ENCODE assay signal across 18 cellular contexts in the genomic region with DNA sequence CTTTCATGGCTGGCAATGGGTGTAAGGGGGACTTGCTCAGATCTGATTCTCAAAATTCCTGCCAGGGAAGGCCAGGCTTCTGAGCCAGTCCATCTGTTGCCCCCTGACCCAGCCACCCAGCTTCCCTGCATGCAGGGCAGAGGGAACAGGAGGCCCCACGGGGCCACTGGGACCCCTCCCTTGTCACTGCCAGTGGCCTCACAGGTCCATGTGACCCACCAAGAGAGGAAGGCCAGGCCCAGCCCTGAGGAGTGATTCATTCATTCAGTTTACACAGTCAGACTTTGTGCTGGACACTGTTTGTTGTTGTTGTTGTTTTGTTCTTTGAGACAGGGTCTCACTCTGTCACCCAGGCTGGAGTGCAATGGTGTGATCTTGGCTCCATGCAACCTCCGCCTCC. TPM values are rescaled to one million over a fixed set of nuclear protein-coding genes. Genes with fewer than 3 reads are reported as not detected.
DNase-seq lines count a peak whose midpoint lies in the region; ATAC-seq, FAIRE-seq and TF ChIP-seq lines count a peak whose summit lies in the region.
"Had no signal": no experiment of that assay in that cellular context is flagged by ENCODE, and none has a peak within 500 bp of the region (broad histone marks: within the 10 kb centered on the region; RNA-seq: fewer than 3 reads in every experiment).

No MANE protein-coding gene starts in this region.

- FAIRE-seq in kidney (lab: Jason Lieb, UNC) = no peak
- FAIRE-seq: D721Med, G401.6, GM12891 had no signal

- no peak overlapping the region for H4K12ac ChIP-seq in trophoblast cell (ENCODE audit: low read depth, low read length)

- H3K4me2 ChIP-seq in trophoblast cell (ENCODE audit: low read length) = no peak overlapping the region
- H3K4me2 ChIP-seq: GM23338 had no signal

- H3K9ac ChIP-seq in kidney (ENCODE audit: low read length in 2 of 2) (no peak overlapping the region), trophoblast cell (ENCODE audit: low read length) (no peak overlapping the region)

- TF ChIP-seq POLR2A in heart left ventricle (IDR thresholded peaks at IDR 0.05) = no peak

- TF ChIP-seq CTCF in heart left ventricle (IDR thresholded peaks at IDR 0.05) (no peak), kidney (IDR thresholded peaks at IDR 0.05; ENCODE audit: borderline replicate concordance, extremely low read depth, insufficient read depth) (no peak)

- H3K27me3 ChIP-seq in heart left ventricle (no peaks in the 10 kb centered on the region), trophoblast cell (ENCODE audit: insufficient read depth, low read length) (no peaks in the 10 kb centered on the region)

- H2BK120ac ChIP-seq in trophoblast cell (ENCODE audit: insufficient read depth, low read length, poor library complexity) = no peak overlapping the region

- no peak overlapping the region for H3K27ac ChIP-seq in heart left ventricle
- H3K27ac ChIP-seq in kidney (ENCODE audit: low read depth in 2 of 2, low read length in 2 of 2) = no peak overlapping the region
- no peak overlapping the region for H3K27ac ChIP-seq in trophoblast cell (ENCODE audit: low read depth, low read length)
- H3K27ac ChIP-seq: 22Rv1 had no signal

- H3K4ac ChIP-seq in trophoblast cell (ENCODE audit: low read depth, low read length) = no peak overlapping the region

- DNase-seq in heart left ventricle (peak in 3 of 5 donors; percentile 17 to 46 (median 21)), Right ventricle myocardium inferior (ENCODE audit: missing footprints) (no peak), kidney (peak; percentile 29), trophoblast cell (no peak)
- no peak for DNase-seq in activated effector memory CD4-positive, alpha-beta T cell treated with anti-CD3 and anti-CD28 coated beads, Interleukin-2, amount 50 U/mL, for 16 hours
- DNase-seq: CD8-positive, alpha-beta T cell; COR-L47; DMS153; DMS79 treated with DMSO at 0.1 percent for 48 hours; EL; H9 had no signal

- H3K4me3 ChIP-seq in heart left ventricle = no peak overlapping the region
- H3K4me3 ChIP-seq in kidney (ENCODE audit: low read length in 2 of 2) = no peak overlapping the region
- no peak overlapping the region for H3K4me3 ChIP-seq in trophoblast cell (ENCODE audit: low read depth, low read length)
- H3K4me3 ChIP-seq: GM23338 had no signal

- peaks cover under 1% of the 10 kb centered on the region for H3K79me2 ChIP-seq in trophoblast cell (ENCODE audit: control insufficient read depth, insufficient read depth, low read length, poor library complexity)

- ATAC-seq in heart left ventricle = no peak
- no peak for ATAC-seq in Right ventricle myocardium inferior
- no peak for ATAC-seq in HG03039 (IDR thresholded peaks at IDR 0.05; ENCODE audit: unreplicated experiment)
- ATAC-seq in HG03135 (IDR thresholded peaks at IDR 0.05; ENCODE audit: unreplicated experiment) = no peak
- ATAC-seq: CD8-positive, alpha-beta T cell; GM23338 had no signal

- intact Hi-C loops in heart left ventricle (cut with DNase I) (no loop called here), Right ventricle myocardium inferior (cut with DNase I) (no loop called here), kidney (cut with DNase I) (no loop called here)

- H2AFZ ChIP-seq in trophoblast cell (ENCODE audit: insufficient read depth, low read length, poor library complexity) = no peak overlapping the region
- H2AFZ ChIP-seq: GM23338 had no signal

- no peak overlapping the region for H2BK5ac ChIP-seq in trophoblast cell (ENCODE audit: low read depth, low read length, poor library complexity)

- no peak overlapping the region for H3K23ac ChIP-seq in trophoblast cell (ENCODE audit: low read length)

- H3K4me1 ChIP-seq in heart left ventricle (peaks cover 0 to 32% (median 10%) of the 10 kb centered on the region in 12 donors), kidney (ENCODE audit: control insufficient read depth in 1 of 2, insufficient read depth in 1 of 2, low read depth in 1 of 2, low read length in 2 of 2) (peaks cover 0 to 8% of the 10 kb centered on the region in 2 donors), trophoblast cell (ENCODE audit: control insufficient read depth in 1 of 2, insufficient read depth in 2 of 2, low read length in 2 of 2) (peaks cover 9 to 12% of the 10 kb centered on the region in 2 experiments)

- H2BK12ac ChIP-seq in trophoblast cell (ENCODE audit: low read length) = peak overlapping the region; percentile 6

- H2AK5ac ChIP-seq in trophoblast cell (ENCODE audit: low read length) = peak overlapping the region; percentile 10

- H3K9me3 ChIP-seq in heart left ventricle (no peaks in the 10 kb centered on the region), kidney (ENCODE audit: control insufficient read depth in 1 of 2, low read length in 2 of 2) (no peaks in the 10 kb centered on the region), trophoblast cell (ENCODE audit: insufficient read depth, low read depth, low read length) (no peaks in the 10 kb centered on the region)

- peaks cover 13% of the 10 kb centered on the region for H3K79me1 ChIP-seq in trophoblast cell (ENCODE audit: low read length)

- H3K18ac ChIP-seq in trophoblast cell (ENCODE audit: low read length) = no peak overlapping the region

- peak overlapping the region; percentile 24 for H4K91ac ChIP-seq in trophoblast cell (ENCODE audit: low read depth, low read length)

- 84 to 93% (median 89%) methylated on average over 1 to 2 of the region's 2 CpGs for WGBS in heart left ventricle, 4 donors
- no CpG with 5 or more reads among the region's 2 CpGs for WGBS in trophoblast cell (ENCODE audit: extremely low coverage, insufficient coverage, insufficient read length)

- no peak overlapping the region for H3K14ac ChIP-seq in trophoblast cell (ENCODE audit: low read length)

- H4K8ac ChIP-seq in trophoblast cell (ENCODE audit: low read depth, low read length) = no peak overlapping the region

- H3K36me3 ChIP-seq in heart left ventricle (no peaks in the 10 kb centered on the region), kidney (ENCODE audit: control insufficient read depth in 1 of 2, insufficient read depth in 2 of 2, low read length in 2 of 2) (no peaks in the 10 kb centered on the region), trophoblast cell (ENCODE audit: control insufficient read depth in 1 of 2, insufficient read depth in 2 of 2, low read length in 2 of 2) (no peaks in the 10 kb centered on the region)

RNA-seq across cellular contexts. Expression of gene UBE2V1, which starts 39.5 kb away (rescaled TPM):
- total RNA-seq in heart left ventricle = 100 to 1,000 TPM in 1 of 9 donors, 10 to 100 TPM in 8; 54.2 to 105 (median 84.8) TPM
- polyA plus RNA-seq in heart left ventricle = 10 to 100 TPM; 73.0 to 73.9 TPM
- total RNA-seq in Right ventricle myocardium inferior = 74.3 TPM
- total RNA-seq in kidney = 99.1 TPM
- polyA plus RNA-seq in kidney (ENCODE audit: insufficient read depth, low read depth, low replicate concordance) = 105 TPM
- polyA plus RNA-seq in trophoblast cell (2013) = 238 and 250 TPM in 2 replicates

Comparison
In these comparisons a context has a peak if more than half of its experiments do, and no peak if none do; other contexts are left out.
1. DNase-seq: peak in heart left ventricle (3 of 5) and kidney (single experiment); none in Right ventricle myocardium inferior (single experiment), trophoblast cell (0 of 2) and activated effector memory CD4-positive, alpha-beta T cell treated with anti-CD3 and anti-CD28 coated beads, Interleukin-2, amount 50 U/mL, for 16 hours (single experiment).